24 cellular contexts compared by ENCODE assay signal in genomic region chr12:121562484-121562883, GRCh38. TPM values are rescaled to one million over a fixed set of nuclear protein-coding genes. Genes with fewer than 3 reads are reported as not detected.
DNase-seq lines count a peak whose midpoint lies in the region; ATAC-seq, FAIRE-seq and TF ChIP-seq lines count a peak whose summit lies in the region.
"Had no signal": no experiment of that assay in that cellular context is flagged by ENCODE, and none has a peak within 500 bp of the region (broad histone marks: within the 10 kb centered on the region; RNA-seq: fewer than 3 reads in every experiment).

No MANE protein-coding gene starts in this region.

- FAIRE-seq in GM19239 (lab: Jason Lieb, UNC), result no peak
- FAIRE-seq: H54, HepG2 had no signal

- no peak for ATAC-seq in GM21529 (IDR thresholded peaks at IDR 0.05; ENCODE audit: unreplicated experiment)
- no peak for ATAC-seq in activated T-helper 17 cell treated with anti-CD3 and anti-CD28 coated beads, Interleukin-2, amount 50 U/mL, for 72 hours (replicated peaks)
- ATAC-seq: CD8-positive, alpha-beta T cell; HepG2 had no signal

- H3K4me1 ChIP-seq in DOHH2 (ENCODE audit: control insufficient read depth, low read length) (peaks cover 29% of the 10 kb centered on the region), endodermal cell (ENCODE audit: control insufficient read depth, insufficient read depth, low read length) (no peaks in the 10 kb centered on the region)

- H3K36me3 ChIP-seq in DOHH2 (ENCODE audit: control insufficient read depth, low read length), result no peaks in the 10 kb centered on the region
- H3K36me3 ChIP-seq in KOPT-K1 (ENCODE audit: insufficient read depth, low read length), result peaks cover 21% of the 10 kb centered on the region; the same call in 1 of the 2 replicates
- peaks cover 38% of the 10 kb centered on the region for H3K36me3 ChIP-seq in endodermal cell (ENCODE audit: control insufficient read depth, insufficient read depth, low read length)

- no peaks in the 10 kb centered on the region for H3K79me2 ChIP-seq in DOHH2 (ENCODE audit: control insufficient read depth, low read length)

- H3K27me3 ChIP-seq in DOHH2 (ENCODE audit: control insufficient read depth, low read length) (no peaks in the 10 kb centered on the region), endodermal cell (ENCODE audit: control insufficient read depth, insufficient read depth, low read length, poor library complexity, severe bottlenecking) (no peaks in the 10 kb centered on the region)

- no peaks in the 10 kb centered on the region for H3K27me3 Mint-ChIP-seq in endodermal cell (ENCODE audit: insufficient read depth)
- no peaks in the 10 kb centered on the region for H3K27me3 Mint-ChIP-seq in activated T-helper 17 cell treated with anti-CD3 and anti-CD28 coated beads, Interleukin-2, amount 50 U/mL, for 72 hours

- H3K9me3 Mint-ChIP-seq in endodermal cell, result no peaks in the 10 kb centered on the region
- H3K9me3 Mint-ChIP-seq in activated T-helper 17 cell treated with anti-CD3 and anti-CD28 coated beads, Interleukin-2, amount 50 U/mL, for 72 hours, result no peaks in the 10 kb centered on the region
- H3K9me3 Mint-ChIP-seq: CD8-positive, alpha-beta T cell had no signal

- peaks cover 11% of the 10 kb centered on the region for H3K4me1 Mint-ChIP-seq in endodermal cell
- peaks cover 5% of the 10 kb centered on the region for H3K4me1 Mint-ChIP-seq in activated T-helper 17 cell treated with anti-CD3 and anti-CD28 coated beads, Interleukin-2, amount 50 U/mL, for 72 hours

- H3K36me3 Mint-ChIP-seq in endodermal cell (ENCODE audit: low read depth), result peaks cover 62% of the 10 kb centered on the region
- peaks cover 9% of the 10 kb centered on the region for H3K36me3 Mint-ChIP-seq in activated T-helper 17 cell treated with anti-CD3 and anti-CD28 coated beads, Interleukin-2, amount 50 U/mL, for 72 hours (ENCODE audit: low read depth)

- peak overlapping the region; percentile 35 for H3K27ac Mint-ChIP-seq in endodermal cell
- no peak overlapping the region for H3K27ac Mint-ChIP-seq in activated T-helper 17 cell treated with anti-CD3 and anti-CD28 coated beads, Interleukin-2, amount 50 U/mL, for 72 hours
- H3K27ac Mint-ChIP-seq: CD8-positive, alpha-beta T cell had no signal

- H3F3A ChIP-seq in DOHH2 (ENCODE audit: control insufficient read depth, insufficient read depth), result no peaks in the 10 kb centered on the region; the same call in 1 of the 2 replicates

- H3K9me3 ChIP-seq in DOHH2 (ENCODE audit: control insufficient read depth, insufficient read depth, low read length), result no peaks in the 10 kb centered on the region
- H3K9me3 ChIP-seq in KOPT-K1 (ENCODE audit: insufficient read depth, low read length, poor library complexity, severe bottlenecking), result no peaks in the 10 kb centered on the region
- no peaks in the 10 kb centered on the region for H3K9me3 ChIP-seq in endodermal cell (ENCODE audit: control insufficient read depth, low read length)

- H3K9ac ChIP-seq in endodermal cell (ENCODE audit: extremely low read depth, low read length, poor library complexity, severe bottlenecking), result no peak overlapping the region

- H3K9me2 ChIP-seq in DOHH2 (replicated peaks; ENCODE audit: control insufficient read depth, low read length), result no peaks in the 10 kb centered on the region

- H3K4me2 ChIP-seq in DOHH2 (ENCODE audit: low read length), result peak overlapping the region; percentile 33
- H3K4me2 ChIP-seq: PC-9 had no signal

- 80 to 100% methylated on average over 1 of the region's 1 CpG for WGBS in endodermal cell (ENCODE audit: insufficient coverage in 1 of 2, insufficient read length in 1 of 2), 2 experiments

- no peak overlapping the region for H3K4me3 Mint-ChIP-seq in endodermal cell
- H3K4me3 Mint-ChIP-seq in activated T-helper 17 cell treated with anti-CD3 and anti-CD28 coated beads, Interleukin-2, amount 50 U/mL, for 72 hours, result no peak overlapping the region
- H3K4me3 Mint-ChIP-seq: CD8-positive, alpha-beta T cell had no signal

- DNase-seq in endodermal cell (no peak), GM19239 (ENCODE audit: insufficient read length, low spot score) (no peak), NCI-H2107 (lab: John Stamatoyannopoulos, UW) (no peak)
- DNase-seq: CD8-positive, alpha-beta T cell; DMS153; EL; GF-D8; KBM-7; NCI-H1092 treated with DMSO at 0.1 percent for 48 hours; NCI-H1436 treated with DMSO at 0.1 percent for 48 hours; NCI-H1930; NCI-H2171; NCI-H446; NCI-H526 treated with DMSO at 0.1 percent for 48 hours; PC-9; RPMI8226; SHP77; SW 1271 had no signal

- no peak overlapping the region for H3K4me3 ChIP-seq in DOHH2 (ENCODE audit: low read length)
- H3K4me3 ChIP-seq in endodermal cell (ENCODE audit: low read length), result no peak overlapping the region
- H3K4me3 ChIP-seq: PC-9 had no signal

- TF ChIP-seq CTCF in DOHH2 (IDR thresholded peaks at IDR 0.05; ENCODE audit: low read depth, low read length, poor library complexity, severe bottlenecking), result no peak
- no peak for TF ChIP-seq CTCF in endodermal cell (conservative IDR thresholded peaks at IDR 0.05)

- H3K27ac ChIP-seq in DOHH2 (ENCODE audit: low read depth, low read length) (0 out of 2 replicates have a peak overlapping the region, but pooled peaks have one; percentile 20), KOPT-K1 (ENCODE audit: low read depth, low read length, poor library complexity, severe bottlenecking) (peak overlapping the region; percentile 15), endodermal cell (ENCODE audit: low read depth, low read length) (peak overlapping the region; percentile 38)
- H3K27ac ChIP-seq: PC-9 had no signal

- no peaks in the 10 kb centered on the region for H4K20me1 ChIP-seq in DOHH2 (ENCODE audit: control insufficient read depth, insufficient read depth, low read depth, low read length)

RNA-seq across cellular contexts. Expression of gene KDM2B, which starts 18.3 kb away (rescaled TPM):
- 100 to 1,000 TPM; 103 to 125 TPM for total RNA-seq in endodermal cell
- polyA plus RNA-seq in endodermal cell (2013, experiment 1 of 2), result 64.7 TPM
- polyA plus RNA-seq in endodermal cell (2013, experiment 2 of 2), result 60.8 TPM
- total RNA-seq in activated T-helper 17 cell treated with anti-CD3 and anti-CD28 coated beads, Interleukin-2, amount 50 U/mL, for 72 hours, result 10 to 100 TPM; 64.2 to 76.4 TPM
